27 cellular contexts compared by ENCODE assay signal in genomic region chr17:73604476-73604875, GRCh38. TPM values are rescaled to one million over a fixed set of nuclear protein-coding genes. Genes with fewer than 3 reads are reported as not detected.
"Had no signal": no experiment of that assay in that cellular context is flagged by ENCODE, and none has a peak within 500 bp of the region (broad histone marks: within the 10 kb centered on the region; RNA-seq: fewer than 3 reads in every experiment).

No MANE protein-coding gene starts in this region.

- H3K9me3 Mint-ChIP-seq: activated CD4-positive, alpha-beta memory T cell treated with anti-CD3 and anti-CD28 coated beads, Interleukin-2, amount 10 ng/mL, durations not matched to agents 7 days and 5 days; activated naive CD4-positive, alpha-beta T cell treated with anti-CD3 and anti-CD28 coated beads, Interleukin-2, amount 50 U/mL, for 24 hours; activated naive CD8-positive, alpha-beta T cell treated with anti-CD3 and anti-CD28 coated beads, Interleukin-2, amount 50 U/mL, for 24 hours; activated T-cell treated with anti-CD3 and anti-CD28 coated beads, Interleukin-2, amount 50 U/mL, for 4 hours; activated T-helper 2 cell treated with anti-CD3 and anti-CD28 coated beads, Interferon-gamma antibody, Interleukin-2, Interleukin-4, amounts not matched to agents 10 μg/mL and 5 μg/mL and 100 μg/mL, durations not matched to agents 14 hours and 24 hours and 36 hours had no signal

- H3K4me3 ChIP-seq: colonic mucosa, left lung, pancreas, prostate gland, stomach, suprapubic skin, tibial artery had no signal

- H3K27ac Mint-ChIP-seq: activated CD4-positive, alpha-beta memory T cell treated with anti-CD3 and anti-CD28 coated beads, Interleukin-2, amount 10 ng/mL, durations not matched to agents 7 days and 5 days; activated naive CD4-positive, alpha-beta T cell treated with anti-CD3 and anti-CD28 coated beads, Interleukin-2, amount 50 U/mL, for 24 hours; activated T-helper 2 cell treated with anti-CD3 and anti-CD28 coated beads, Interferon-gamma antibody, Interleukin-2, Interleukin-4, amounts not matched to agents 10 μg/mL and 5 μg/mL and 100 μg/mL, durations not matched to agents 14 hours and 24 hours and 36 hours; stimulated activated naive B cell treated with anti-CD40 and anti-IgM and Interleukin-4, amounts not matched to agents 10 μg/mL and 1 μg/mL and 100 μg/mL, for 72 hours had no signal

- ATAC-seq: activated CD4-positive, CD25-positive, alpha-beta regulatory T cell treated with anti-CD3 and anti-CD28 coated beads, Interleukin-2, amount 50 U/mL, for 24 hours; activated naive CD8-positive, alpha-beta T cell treated with anti-CD3 and anti-CD28 coated beads, Interleukin-2, amount 50 U/mL, for 24 hours; activated T-cell treated with anti-CD3 and anti-CD28 coated beads, Interleukin-2, amount 50 U/mL, for 4 hours; left lung; pancreas; stimulated activated naive B cell treated with anti-CD40 and anti-IgM and Interleukin-4, amounts not matched to agents 10 μg/mL and 1 μg/mL and 100 μg/mL, for 72 hours had no signal

- H3K9me3 ChIP-seq: breast epithelium, colonic mucosa, left lung, neutrophil, pancreas, prostate gland, suprapubic skin, tibial artery had no signal

- H3K27me3 Mint-ChIP-seq: activated naive CD4-positive, alpha-beta T cell treated with anti-CD3 and anti-CD28 coated beads, Interleukin-2, amount 50 U/mL, for 24 hours; activated naive CD8-positive, alpha-beta T cell treated with anti-CD3 and anti-CD28 coated beads, Interleukin-2, amount 50 U/mL, for 24 hours; naive B cell; stimulated activated naive B cell treated with anti-CD40 and anti-IgM and Interleukin-4, amounts not matched to agents 10 μg/mL and 1 μg/mL and 100 μg/mL, for 72 hours had no signal

- DNase-seq: activated CD4-positive, alpha-beta memory T cell treated with anti-CD3 and anti-CD28 coated beads, Interleukin-2, amount 10 ng/mL, durations not matched to agents 7 days and 5 days; activated CD4-positive, alpha-beta T cell treated with anti-CD3 and anti-CD28 coated beads for 48 hours; activated naive CD8-positive, alpha-beta T cell treated with anti-CD3 and anti-CD28 coated beads, Interleukin-2, amount 50 U/mL, for 24 hours; activated T-cell treated with anti-CD3 and anti-CD28 coated beads, Interleukin-2, amount 50 U/mL, for 4 hours; amygdala; colonic mucosa; effector CD8-positive, alpha-beta T cell; kidney glomerular epithelial cell; left lung; naive B cell; retina; stimulated activated CD4-positive, alpha-beta T cell treated with anti-CD3 and anti-CD28 coated beads, Interleukin-15, amount 100 ng/mL, for 24 hours; stimulated activated CD4-positive, alpha-beta T cell treated with anti-CD3 and anti-CD28 coated beads, Interleukin-2, amount 100 ng/mL, for 24 hours; stimulated activated naive B cell treated with anti-CD40 and anti-IgM and Interleukin-4, amounts not matched to agents 10 μg/mL and 1 μg/mL and 100 μg/mL, for 72 hours; stomach; tibial artery had no signal

- H3K36me3 ChIP-seq: breast epithelium, colonic mucosa, left lung, neutrophil, pancreas, prostate gland, stomach, suprapubic skin, tibial artery had no signal

- H3K4me1 Mint-ChIP-seq: activated CD4-positive, alpha-beta memory T cell treated with anti-CD3 and anti-CD28 coated beads, Interleukin-2, amount 10 ng/mL, durations not matched to agents 7 days and 5 days had no signal

- H3K4me3 Mint-ChIP-seq: activated CD4-positive, alpha-beta memory T cell treated with anti-CD3 and anti-CD28 coated beads, Interleukin-2, amount 10 ng/mL, durations not matched to agents 7 days and 5 days; activated naive CD4-positive, alpha-beta T cell treated with anti-CD3 and anti-CD28 coated beads, Interleukin-2, amount 50 U/mL, for 24 hours; activated naive CD8-positive, alpha-beta T cell treated with anti-CD3 and anti-CD28 coated beads, Interleukin-2, amount 50 U/mL, for 24 hours; activated T-cell treated with anti-CD3 and anti-CD28 coated beads, Interleukin-2, amount 50 U/mL, for 4 hours; naive B cell; stimulated activated naive B cell treated with anti-CD40 and anti-IgM and Interleukin-4, amounts not matched to agents 10 μg/mL and 1 μg/mL and 100 μg/mL, for 72 hours had no signal

- H3K27ac ChIP-seq: colonic mucosa, left lung, neutrophil, pancreas, prostate gland, stomach, suprapubic skin, tibial artery, VCaP had no signal

- H3K4me1 ChIP-seq: breast epithelium, colonic mucosa, left lung, pancreas, prostate gland, suprapubic skin, tibial artery had no signal

- H3K27me3 ChIP-seq: colonic mucosa, left lung, neutrophil, pancreas, tibial artery had no signal

RNA-seq across cellular contexts. Expression of gene SDK2, which starts 39.8 kb away (rescaled TPM):
- total RNA-seq: dermis microvascular lymphatic vessel endothelial cell, lung microvascular endothelial cell had no signal
